Comparison of ENCODE assay signal across 30 cellular contexts in the genomic region with DNA sequence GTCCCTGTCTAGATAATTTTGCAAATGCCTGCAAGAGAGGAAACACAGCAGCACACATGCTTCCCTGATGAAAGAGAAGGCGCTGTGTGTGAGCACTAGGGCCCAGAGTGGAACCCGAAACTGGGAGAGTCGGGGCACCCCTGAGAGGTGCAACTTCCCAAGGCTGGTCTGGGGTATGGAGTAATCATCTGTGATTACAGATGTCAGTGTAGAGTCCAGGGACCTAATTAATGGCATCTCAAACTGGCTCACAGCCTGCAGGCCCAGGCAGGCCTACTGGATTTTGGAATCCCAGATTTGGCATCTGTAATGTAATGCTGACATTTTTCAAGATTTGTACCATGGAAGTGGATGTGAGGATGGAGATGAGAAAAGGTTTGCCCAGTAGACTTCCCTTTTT. TPM values are rescaled to one million over a fixed set of nuclear protein-coding genes. Genes with fewer than 3 reads are reported as not detected.
DNase-seq lines count a peak whose midpoint lies in the region; ATAC-seq, FAIRE-seq and TF ChIP-seq lines count a peak whose summit lies in the region.
"Had no signal": no experiment of that assay in that cellular context is flagged by ENCODE, and none has a peak within 500 bp of the region (broad histone marks: within the 10 kb centered on the region; RNA-seq: fewer than 3 reads in every experiment).

No MANE protein-coding gene starts in this region.

- no peak overlapping the region for H3K4ac ChIP-seq in mesendoderm (ENCODE audit: low read depth, low read length)

- no peaks in the 10 kb centered on the region for H3K79me2 ChIP-seq in GM23338 (replicated peaks; ENCODE audit: insufficient read depth)
- H3K79me2 ChIP-seq in mesendoderm (ENCODE audit: control insufficient read depth, insufficient read depth, low read length) = no peaks in the 10 kb centered on the region

- H3K27me3 Mint-ChIP-seq in GM23338 (ENCODE audit: insufficient read depth, low read depth, poor library complexity) = peaks cover 8% of the 10 kb centered on the region
- H3K27me3 Mint-ChIP-seq: CD4-positive, CD25-positive, alpha-beta regulatory T cell had no signal

- no peak overlapping the region for H2AK5ac ChIP-seq in mesendoderm (ENCODE audit: low read length)

- H3K9ac ChIP-seq in mesendoderm (ENCODE audit: low read length) = no peak overlapping the region
- H3K9ac ChIP-seq: BLaER1, GM23248 had no signal

- H3K79me1 ChIP-seq in mesendoderm (ENCODE audit: low read length) = no peaks in the 10 kb centered on the region

- no peaks in the 10 kb centered on the region for H3K36me3 ChIP-seq in GM23338 (ENCODE audit: insufficient read depth)
- no peaks in the 10 kb centered on the region for H3K36me3 ChIP-seq in mesendoderm (ENCODE audit: control insufficient read depth, insufficient read depth, low read length)
- no peaks in the 10 kb centered on the region for H3K36me3 ChIP-seq in small intestine (ENCODE audit: control insufficient read depth in 2 of 2, insufficient read depth in 2 of 2, low read length in 2 of 2)
- H3K36me3 ChIP-seq: BLaER1 had no signal

- ATAC-seq in GM23338 (no peak), GM18498 (IDR thresholded peaks at IDR 0.05; ENCODE audit: unreplicated experiment) (no peak), HG03342 (IDR thresholded peaks at IDR 0.05; ENCODE audit: unreplicated experiment) (no peak)
- ATAC-seq: K562, T-helper 17 cell had no signal

- peak; percentile 10 for DNase-seq in SKM-1 treated with dmso at 0.1 percent for 144 hours (lab: John Stamatoyannopoulos, UW; ENCODE audit: unreplicated experiment)
- DNase-seq in SKM-1 (lab: John Stamatoyannopoulos, UW; ENCODE audit: unreplicated experiment) = no peak
- no peak for DNase-seq in GM23338 (ENCODE audit: low spot score)
- DNase-seq in mesendoderm = no peak
- DNase-seq in small intestine = no peak
- DNase-seq: CD4-positive, CD25-positive, alpha-beta regulatory T cell; DMS53; EL; GDM1; GM23248; H9; MV-4-11; NCI-H2029 treated with DMSO at 0.1 percent for 48 hours; NCI-H510A treated with DMSO at 0.1 percent for 48 hours; NCI-H774; PC-9; SHP77 treated with DMSO at 0.1 percent for 48 hours; T-helper 17 cell had no signal

- no peaks in the 10 kb centered on the region for H3K36me3 Mint-ChIP-seq in GM23338 (ENCODE audit: low read depth)
- H3K36me3 Mint-ChIP-seq: CD4-positive, CD25-positive, alpha-beta regulatory T cell had no signal

- H3K18ac ChIP-seq in mesendoderm (ENCODE audit: low read length) = no peak overlapping the region

- H3K4me3 ChIP-seq in GM23338 (no peak overlapping the region), mesendoderm (ENCODE audit: low read length) (no peak overlapping the region), small intestine (ENCODE audit: low read depth in 1 of 2, low read length in 2 of 2) (no peak overlapping the region)
- H3K4me3 ChIP-seq: BLaER1, GM23248, K562, PC-9 had no signal

- H3K9me2 ChIP-seq in GM23338 (ENCODE audit: insufficient read depth) = no peaks in the 10 kb centered on the region

- H3K4me1 ChIP-seq in GM23338 (ENCODE audit: insufficient read depth) = no peaks in the 10 kb centered on the region
- H3K4me1 ChIP-seq in mesendoderm (ENCODE audit: control insufficient read depth, low read depth, low read length) = no peaks in the 10 kb centered on the region
- no peaks in the 10 kb centered on the region for H3K4me1 ChIP-seq in small intestine (ENCODE audit: control insufficient read depth in 2 of 2, insufficient read depth in 1 of 2, low read depth in 1 of 2, low read length in 1 of 2)

- no peak overlapping the region for H4K8ac ChIP-seq in mesendoderm (ENCODE audit: low read depth, low read length)

- no peaks in the 10 kb centered on the region for H3K9me3 Mint-ChIP-seq in GM23338
- H3K9me3 Mint-ChIP-seq: H9 had no signal

- H2AFZ ChIP-seq in GM23338 = peak overlapping the region; percentile 43; the same call in 1 of the 2 replicates
- H2AFZ ChIP-seq: GM23248, PC-9 had no signal

- H2BK5ac ChIP-seq in mesendoderm (ENCODE audit: low read length) = no peak overlapping the region

- TF ChIP-seq CTCF in GM23338 (conservative IDR thresholded peaks at IDR 0.05; ENCODE audit: low read depth in 2 of 2) (no peak), VCaP (conservative IDR thresholded peaks at IDR 0.05) (no peak)

- H4K20me1 ChIP-seq in GM23338 (replicated peaks; ENCODE audit: insufficient read depth) = no peaks in the 10 kb centered on the region
- H4K20me1 ChIP-seq: BLaER1 had no signal

- no peak overlapping the region for H3K56ac ChIP-seq in mesendoderm (ENCODE audit: low read length)

- H3K23ac ChIP-seq in mesendoderm (ENCODE audit: low read length) = peak overlapping the region; percentile 6

- H3K27ac ChIP-seq in GM23338 (ENCODE audit: low read depth) (no peak overlapping the region), VCaP (peak overlapping the region; percentile 67), mesendoderm (ENCODE audit: low read depth, low read length) (no peak overlapping the region), small intestine (ENCODE audit: low read depth in 1 of 2, low read length in 1 of 2) (no peak overlapping the region)
- H3K27ac ChIP-seq: BLaER1, GM23248, PC-9 had no signal

- H3K4me2 ChIP-seq in GM23338 (no peak overlapping the region), mesendoderm (ENCODE audit: low read length) (no peak overlapping the region)
- H3K4me2 ChIP-seq: BLaER1, PC-9 had no signal

- H3K27me3 ChIP-seq in GM23338 (ENCODE audit: insufficient read depth) (no peaks in the 10 kb centered on the region), mesendoderm (ENCODE audit: insufficient read depth, low read length, poor library complexity) (no peaks in the 10 kb centered on the region), small intestine (ENCODE audit: control insufficient read depth in 2 of 2, insufficient read depth in 2 of 2, low read length in 2 of 2) (no peaks in the 10 kb centered on the region)
- H3K27me3 ChIP-seq: BLaER1 had no signal

- H3K4me1 Mint-ChIP-seq in GM23338 = no peaks in the 10 kb centered on the region
- H3K4me1 Mint-ChIP-seq: CD4-positive, CD25-positive, alpha-beta regulatory T cell; H9; T-helper 17 cell had no signal

- no peaks in the 10 kb centered on the region for H3F3A ChIP-seq in GM23338 (replicated peaks; ENCODE audit: low read depth)

- H3K9me3 ChIP-seq in small intestine (ENCODE audit: control insufficient read depth, low read depth) = no peaks in the 10 kb centered on the region
- H3K9me3 ChIP-seq: BLaER1 had no signal

- H2BK15ac ChIP-seq in mesendoderm (replicated peaks; ENCODE audit: low read depth) = no peak overlapping the region

- no peak overlapping the region for H3K27ac Mint-ChIP-seq in GM23338
- H3K27ac Mint-ChIP-seq: CD4-positive, CD25-positive, alpha-beta regulatory T cell; H9; T-helper 17 cell had no signal

- no peak overlapping the region for H2BK120ac ChIP-seq in mesendoderm (ENCODE audit: low read depth, low read length)

- H3K4me3 Mint-ChIP-seq in GM23338 = no peak overlapping the region
- H3K4me3 Mint-ChIP-seq: CD4-positive, CD25-positive, alpha-beta regulatory T cell; H9; T-helper 17 cell had no signal

- no CpG with 5 or more reads among the region's 3 CpGs for WGBS in mesendoderm (ENCODE audit: extremely low coverage, insufficient coverage, low lambda C conversion rate)
- WGBS in small intestine, 3 donors = 88 to 91% (median 91%) methylated on average over 3 of the region's 3 CpGs

- H4K5ac ChIP-seq in mesendoderm (ENCODE audit: low read length) = no peak overlapping the region

- FAIRE-seq in small intestine (lab: Jason Lieb, UNC) = no peak
- FAIRE-seq: A204.1, GM12891, GM19239, HTR-8/SVneo, K562 had no signal

TF ChIP-seq in GM23338, 12 proteins besides CTCF, POLR2A, EP300 and RAD21:
- TF ChIP-seq NANOG (IDR thresholded peaks at IDR 0.05; ENCODE audit: borderline replicate concordance) (no peak), CREB1 (CRISPR knock-in tag; IDR thresholded peaks at IDR 0.05; ENCODE audit: low read depth) (no peak), EZH2phosphoT487 (IDR thresholded peaks at IDR 0.05; ENCODE audit: unreplicated experiment) (no peak)

RNA-seq across cellular contexts. Expression of a gene that starts 29.4 kb away (rescaled TPM):
- not detected in 2 replicates for total RNA-seq in GM23338 (2014; rRNA removed; shearing (Covaris generic))
- polyA plus RNA-seq in GM23338 (2016; fragmentation: Nextera tagmentation; extraction: Ambion mirVana) (not detected in 2 replicates), small intestine (under 1 TPM in 1 of 3 donors, not detected in 2; 0.12 TPM)
- polyA plus RNA-seq in mesendoderm (2013, experiment 1 of 2) = 0.07 TPM
- polyA plus RNA-seq in mesendoderm (2013, experiment 2 of 2) = 0.06 TPM
- total RNA-seq: CD4-positive, CD25-positive, alpha-beta regulatory T cell; GM23248; H9; M059J; PC-9; RPMI7951; T-helper 17 cell had no signal
- polyA plus RNA-seq: AG04450; CD4-positive, CD25-positive, alpha-beta regulatory T cell; GM23248 had no signal
